ENCODE assay signal across 2 cellular contexts in genomic region chr16:31333686-31334649, GRCh38.
TF ChIP-seq lines count a peak whose summit lies in the region.

No MANE protein-coding gene starts in this region.

TF ChIP-seq in HCT116, 20 proteins besides CTCF, POLR2A, EP300 and RAD21:
- TF ChIP-seq CBX3 (IDR thresholded peaks at IDR 0.05; ENCODE audit: low read depth) = no peak
- no peak for TF ChIP-seq YY1 (IDR thresholded peaks at IDR 0.05; ENCODE audit: extremely low read depth, insufficient replicate concordance, low read depth, low read length)
- TF ChIP-seq, protein P1, sequence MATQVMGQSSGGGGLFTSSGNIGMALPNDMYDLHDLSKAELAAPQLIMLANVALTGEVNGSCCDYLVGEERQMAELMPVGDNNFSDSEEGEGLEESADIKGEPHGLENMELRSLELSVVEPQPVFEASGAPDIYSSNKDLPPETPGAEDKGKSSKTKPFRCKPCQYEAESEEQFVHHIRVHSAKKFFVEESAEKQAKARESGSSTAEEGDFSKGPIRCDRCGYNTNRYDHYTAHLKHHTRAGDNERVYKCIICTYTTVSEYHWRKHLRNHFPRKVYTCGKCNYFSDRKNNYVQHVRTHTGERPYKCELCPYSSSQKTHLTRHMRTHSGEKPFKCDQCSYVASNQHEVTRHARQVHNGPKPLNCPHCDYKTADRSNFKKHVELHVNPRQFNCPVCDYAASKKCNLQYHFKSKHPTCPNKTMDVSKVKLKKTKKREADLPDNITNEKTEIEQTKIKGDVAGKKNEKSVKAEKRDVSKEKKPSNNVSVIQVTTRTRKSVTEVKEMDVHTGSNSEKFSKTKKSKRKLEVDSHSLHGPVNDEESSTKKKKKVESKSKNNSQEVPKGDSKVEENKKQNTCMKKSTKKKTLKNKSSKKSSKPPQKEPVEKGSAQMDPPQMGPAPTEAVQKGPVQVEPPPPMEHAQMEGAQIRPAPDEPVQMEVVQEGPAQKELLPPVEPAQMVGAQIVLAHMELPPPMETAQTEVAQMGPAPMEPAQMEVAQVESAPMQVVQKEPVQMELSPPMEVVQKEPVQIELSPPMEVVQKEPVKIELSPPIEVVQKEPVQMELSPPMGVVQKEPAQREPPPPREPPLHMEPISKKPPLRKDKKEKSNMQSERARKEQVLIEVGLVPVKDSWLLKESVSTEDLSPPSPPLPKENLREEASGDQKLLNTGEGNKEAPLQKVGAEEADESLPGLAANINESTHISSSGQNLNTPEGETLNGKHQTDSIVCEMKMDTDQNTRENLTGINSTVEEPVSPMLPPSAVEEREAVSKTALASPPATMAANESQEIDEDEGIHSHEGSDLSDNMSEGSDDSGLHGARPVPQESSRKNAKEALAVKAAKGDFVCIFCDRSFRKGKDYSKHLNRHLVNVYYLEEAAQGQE (IDR thresholded peaks at IDR 0.05; ENCODE audit: low read depth) = no peak
- TF ChIP-seq SP1 (IDR thresholded peaks at IDR 0.05; ENCODE audit: low read depth) = no peak
- no peak for TF ChIP-seq ZFX (IDR thresholded peaks at IDR 0.05)
- no peak for TF ChIP-seq SIN3A (IDR thresholded peaks at IDR 0.05; ENCODE audit: low read depth)
- TF ChIP-seq FOSL1 (IDR thresholded peaks at IDR 0.05; ENCODE audit: low read depth) = no peak
- TF ChIP-seq EGR1 (IDR thresholded peaks at IDR 0.05; ENCODE audit: low read depth) = no peak
- no peak for TF ChIP-seq POLR2AphosphoS5 (IDR thresholded peaks at IDR 0.05; ENCODE audit: low read depth, low read length)
- no peak for TF ChIP-seq ZNF274 (IDR thresholded peaks at IDR 0.05; ENCODE audit: low read depth, low read length)

TF ChIP-seq in H1, 55 proteins besides CTCF, POLR2A, EP300 and RAD21:
- TF ChIP-seq SIN3A (conservative IDR thresholded peaks at IDR 0.05 in 1 of 2, IDR thresholded peaks at IDR 0.05 in 1 of 2; ENCODE audit: low read depth in 1 of 2, low read length in 2 of 2) = peak; percentile 66 to 92; a peak in 2 of 4 replicates
- no peak for TF ChIP-seq KDM1A (IDR thresholded peaks at IDR 0.05; ENCODE audit: borderline replicate concordance, low read length)
